In the genomic region with DNA sequence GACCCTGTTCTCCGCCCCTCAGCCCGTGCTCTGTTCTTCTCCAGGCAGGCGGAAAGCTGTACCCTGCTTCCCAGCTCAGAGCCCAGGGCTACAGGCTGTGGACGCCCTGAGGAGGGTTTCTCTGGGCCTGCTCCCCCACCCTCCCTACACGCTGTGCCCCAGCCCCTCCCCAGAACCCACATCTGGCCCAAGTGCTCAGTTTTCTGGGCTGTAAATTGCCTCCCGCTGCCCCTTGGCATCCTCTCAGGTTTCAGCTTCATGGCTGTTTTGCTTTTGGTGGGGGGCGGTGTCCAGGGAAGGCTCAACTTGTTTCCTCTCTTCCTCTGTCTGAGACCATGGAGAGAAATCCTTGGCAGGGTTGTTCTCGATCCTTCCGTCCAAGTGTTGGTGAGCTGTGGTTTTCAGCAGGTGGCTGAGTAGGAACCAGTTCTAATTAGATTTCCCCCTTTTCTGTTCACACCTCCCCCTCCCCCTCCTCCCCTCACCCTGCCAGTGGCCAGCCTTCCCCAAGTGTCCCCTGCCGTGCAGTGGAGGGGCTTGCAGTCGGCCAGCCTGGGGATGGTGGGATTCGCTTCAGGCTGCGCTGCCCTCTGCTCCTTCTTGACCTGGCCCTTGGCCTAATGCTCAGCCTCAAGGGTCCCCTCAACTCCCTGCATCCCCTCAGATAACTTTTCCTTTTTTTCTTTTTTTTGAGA, we compare ENCODE assay signal across 1 cellular context.
TF ChIP-seq lines count a peak whose summit lies in the region.

No MANE protein-coding gene starts in this region.

TF ChIP-seq in HEK293, 187 proteins besides CTCF, POLR2A, EP300 and RAD21 (continued from another document):
- no peak for TF ChIP-seq ZNF596 (tag by site-specific recombination; IDR thresholded peaks at IDR 0.05)
- no peak for TF ChIP-seq SP7 (tag by site-specific recombination; IDR thresholded peaks at IDR 0.05)
- no peak for TF ChIP-seq ZNF132 (tag by site-specific recombination; IDR thresholded peaks at IDR 0.05; ENCODE audit: borderline replicate concordance)
- TF ChIP-seq ZFP69B (tag by site-specific recombination; IDR thresholded peaks at IDR 0.05), result no peak
- no peak for TF ChIP-seq ZNF560 (tag by site-specific recombination; IDR thresholded peaks at IDR 0.05; ENCODE audit: borderline replicate concordance)
- TF ChIP-seq ZNF2 (tag by site-specific recombination; IDR thresholded peaks at IDR 0.05), result no peak
- TF ChIP-seq ZBTB21 (tag by site-specific recombination; IDR thresholded peaks at IDR 0.05), result no peak
- TF ChIP-seq GLIS1 (tag by site-specific recombination; IDR thresholded peaks at IDR 0.05), result peak; percentile 36; the same call in 1 of the 2 replicates
- TF ChIP-seq ZNF677 (tag by site-specific recombination; IDR thresholded peaks at IDR 0.05), result no peak
- no peak for TF ChIP-seq HOXA7 (CRISPR knock-in tag; IDR thresholded peaks at IDR 0.05; ENCODE audit: borderline replicate concordance)
- TF ChIP-seq ZEB2 (tag by site-specific recombination; IDR thresholded peaks at IDR 0.05), result no peak
- TF ChIP-seq ZNF350 (tag by site-specific recombination; IDR thresholded peaks at IDR 0.05), result no peak
- TF ChIP-seq YY2 (tag by site-specific recombination; IDR thresholded peaks at IDR 0.05), result no peak
- TF ChIP-seq, protein P1, sequence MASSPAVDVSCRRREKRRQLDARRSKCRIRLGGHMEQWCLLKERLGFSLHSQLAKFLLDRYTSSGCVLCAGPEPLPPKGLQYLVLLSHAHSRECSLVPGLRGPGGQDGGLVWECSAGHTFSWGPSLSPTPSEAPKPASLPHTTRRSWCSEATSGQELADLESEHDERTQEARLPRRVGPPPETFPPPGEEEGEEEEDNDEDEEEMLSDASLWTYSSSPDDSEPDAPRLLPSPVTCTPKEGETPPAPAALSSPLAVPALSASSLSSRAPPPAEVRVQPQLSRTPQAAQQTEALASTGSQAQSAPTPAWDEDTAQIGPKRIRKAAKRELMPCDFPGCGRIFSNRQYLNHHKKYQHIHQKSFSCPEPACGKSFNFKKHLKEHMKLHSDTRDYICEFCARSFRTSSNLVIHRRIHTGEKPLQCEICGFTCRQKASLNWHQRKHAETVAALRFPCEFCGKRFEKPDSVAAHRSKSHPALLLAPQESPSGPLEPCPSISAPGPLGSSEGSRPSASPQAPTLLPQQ (tag by site-specific recombination; IDR thresholded peaks at IDR 0.05), result no peak
- TF ChIP-seq ATF2 (tag by site-specific recombination; IDR thresholded peaks at IDR 0.05; ENCODE audit: low read depth), result no peak
- TF ChIP-seq, protein P2, sequence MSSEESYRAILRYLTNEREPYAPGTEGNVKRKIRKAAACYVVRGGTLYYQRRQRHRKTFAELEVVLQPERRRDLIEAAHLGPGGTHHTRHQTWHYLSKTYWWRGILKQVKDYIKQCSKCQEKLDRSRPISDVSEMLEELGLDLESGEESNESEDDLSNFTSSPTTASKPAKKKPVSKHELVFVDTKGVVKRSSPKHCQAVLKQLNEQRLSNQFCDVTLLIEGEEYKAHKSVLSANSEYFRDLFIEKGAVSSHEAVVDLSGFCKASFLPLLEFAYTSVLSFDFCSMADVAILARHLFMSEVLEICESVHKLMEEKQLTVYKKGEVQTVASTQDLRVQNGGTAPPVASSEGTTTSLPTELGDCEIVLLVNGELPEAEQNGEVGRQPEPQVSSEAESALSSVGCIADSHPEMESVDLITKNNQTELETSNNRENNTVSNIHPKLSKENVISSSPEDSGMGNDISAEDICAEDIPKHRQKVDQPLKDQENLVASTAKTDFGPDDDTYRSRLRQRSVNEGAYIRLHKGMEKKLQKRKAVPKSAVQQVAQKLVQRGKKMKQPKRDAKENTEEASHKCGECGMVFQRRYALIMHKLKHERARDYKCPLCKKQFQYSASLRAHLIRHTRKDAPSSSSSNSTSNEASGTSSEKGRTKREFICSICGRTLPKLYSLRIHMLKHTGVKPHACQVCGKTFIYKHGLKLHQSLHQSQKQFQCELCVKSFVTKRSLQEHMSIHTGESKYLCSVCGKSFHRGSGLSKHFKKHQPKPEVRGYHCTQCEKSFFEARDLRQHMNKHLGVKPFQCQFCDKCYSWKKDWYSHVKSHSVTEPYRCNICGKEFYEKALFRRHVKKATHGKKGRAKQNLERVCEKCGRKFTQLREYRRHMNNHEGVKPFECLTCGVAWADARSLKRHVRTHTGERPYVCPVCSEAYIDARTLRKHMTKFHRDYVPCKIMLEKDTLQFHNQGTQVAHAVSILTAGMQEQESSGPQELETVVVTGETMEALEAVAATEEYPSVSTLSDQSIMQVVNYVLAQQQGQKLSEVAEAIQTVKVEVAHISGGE (tag by site-specific recombination; conservative IDR thresholded peaks at IDR 0.05; ENCODE audit: low read depth), result no peak
- TF ChIP-seq BCL6B (tag by site-specific recombination; IDR thresholded peaks at IDR 0.05), result no peak
- no peak for TF ChIP-seq YY1 (tag by site-specific recombination; IDR thresholded peaks at IDR 0.05)
- no peak for TF ChIP-seq ZSCAN5A (tag by site-specific recombination; IDR thresholded peaks at IDR 0.05)
- no peak for TF ChIP-seq ZNF426 (tag by site-specific recombination; IDR thresholded peaks at IDR 0.05)
- TF ChIP-seq ZNF768 (tag by site-specific recombination; IDR thresholded peaks at IDR 0.05), result no peak
- no peak for TF ChIP-seq RBAK (tag by site-specific recombination; IDR thresholded peaks at IDR 0.05)
- TF ChIP-seq ZBTB8A (tag by site-specific recombination; IDR thresholded peaks at IDR 0.05), result peak; percentile 45
- TF ChIP-seq ZNF530 (tag by site-specific recombination; IDR thresholded peaks at IDR 0.05; ENCODE audit: low read depth), result no peak
- no peak for TF ChIP-seq ZNF16 (tag by site-specific recombination; IDR thresholded peaks at IDR 0.05; ENCODE audit: low read depth)
- TF ChIP-seq SP2 (tag by site-specific recombination; IDR thresholded peaks at IDR 0.05), result no peak
- no peak for TF ChIP-seq ZSCAN16 (tag by site-specific recombination; IDR thresholded peaks at IDR 0.05)
- no peak for TF ChIP-seq ZBTB20 (tag by site-specific recombination; IDR thresholded peaks at IDR 0.05)
- no peak for TF ChIP-seq ZNF280D (tag by site-specific recombination; IDR thresholded peaks at IDR 0.05)
- TF ChIP-seq, protein P3, sequence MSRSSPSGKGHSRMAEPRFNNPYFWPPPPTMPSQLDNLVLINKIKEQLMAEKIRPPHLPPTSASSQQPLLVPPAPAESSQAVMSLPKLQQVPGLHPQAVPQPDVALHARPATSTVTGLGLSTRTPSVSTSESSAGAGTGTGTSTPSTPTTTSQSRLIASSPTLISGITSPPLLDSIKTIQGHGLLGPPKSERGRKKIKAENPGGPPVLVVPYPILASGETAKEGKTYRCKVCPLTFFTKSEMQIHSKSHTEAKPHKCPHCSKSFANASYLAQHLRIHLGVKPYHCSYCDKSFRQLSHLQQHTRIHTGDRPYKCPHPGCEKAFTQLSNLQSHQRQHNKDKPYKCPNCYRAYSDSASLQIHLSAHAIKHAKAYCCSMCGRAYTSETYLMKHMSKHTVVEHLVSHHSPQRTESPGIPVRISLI (tag by site-specific recombination; IDR thresholded peaks at IDR 0.05), result no peak
